ENCODE assay signal across 8 cellular contexts in genomic region chr6:43575772-43576551, GRCh38. TPM values are rescaled to one million over a fixed set of nuclear protein-coding genes. Genes with fewer than 3 reads are reported as not detected.
A peak's percentile ranks its signal among the peaks of the same experiment; 100 is the strongest.
DNase-seq lines count a peak whose midpoint lies in the region; ATAC-seq and TF ChIP-seq lines count a peak whose summit lies in the region.

Gene POLH (plus strand): TSS chr6:43576185. CDS start chr6:43582320, 6,135 bp downstream.
Gene XPO5 (minus strand): TSS chr6:43576038. CDS start chr6:43575864, 174 bp downstream.

- TF ChIP-seq EP300 in gastroesophageal sphincter (IDR thresholded peaks at IDR 0.05) = no peak

- H3K36me3 Mint-ChIP-seq in HFFc6 (ENCODE audit: low read depth) = peaks cover 40% of the 10 kb centered on the region
- peaks cover 41% of the 10 kb centered on the region for H3K36me3 Mint-ChIP-seq in activated naive CD4-positive, alpha-beta T cell treated with anti-CD3 and anti-CD28 coated beads for 36 hours (ENCODE audit: low read depth)

- peak within 1 kb of the TSS; percentile 100 for H3K4me3 ChIP-seq in GM06990 (replicated peaks; ENCODE audit: low read depth, low read length)
- H3K4me3 ChIP-seq in NB4 (ENCODE audit: low read depth, low read length) = peak within 1 kb of the TSS; percentile 98
- peak within 1 kb of the TSS; percentile 78 to 89 for H3K4me3 ChIP-seq in gastroesophageal sphincter
- peak within 1 kb of the TSS; percentile 72 to 96 for H3K4me3 ChIP-seq in neutrophil (ENCODE audit: low read depth in 1 of 2, low read length in 1 of 2)

- H3K9me3 Mint-ChIP-seq in HFFc6 = peaks cover 18% of the 10 kb centered on the region
- no peaks in the 10 kb centered on the region for H3K9me3 Mint-ChIP-seq in activated naive CD4-positive, alpha-beta T cell treated with anti-CD3 and anti-CD28 coated beads for 36 hours

- peak within 1 kb of the TSS; percentile 78 for H3K27ac Mint-ChIP-seq in HFFc6
- peak within 1 kb of the TSS; percentile 87 for H3K27ac Mint-ChIP-seq in activated naive CD4-positive, alpha-beta T cell treated with anti-CD3 and anti-CD28 coated beads for 36 hours

- H3K9me3 ChIP-seq in gastroesophageal sphincter (no peaks in the 10 kb centered on the region), neutrophil (no peaks in the 10 kb centered on the region)

- H3K27ac ChIP-seq in gastroesophageal sphincter = peak within 1 kb of the TSS; percentile 32 to 83 (median 80)
- H3K27ac ChIP-seq in neutrophil = peak within 1 kb of the TSS; percentile 76

- DNase-seq in GM06990 (ENCODE audit: extremely low read depth, insufficient read length) (peak; percentile 97), HFFc6 (peak; percentile 87), NB4 (ENCODE audit: low read depth) (peak; percentile 96), SK-N-DZ (ENCODE audit: low spot score) (peak; percentile 89)
- peak; percentile 92 for DNase-seq in activated naive CD4-positive, alpha-beta T cell treated with anti-CD3 and anti-CD28 coated beads for 36 hours

- H3K4me3 Mint-ChIP-seq in HFFc6 = peak within 1 kb of the TSS; percentile 99
- H3K4me3 Mint-ChIP-seq in activated naive CD4-positive, alpha-beta T cell treated with anti-CD3 and anti-CD28 coated beads for 36 hours = peak within 1 kb of the TSS; percentile 93

- TF ChIP-seq CTCF in GM06990 (IDR thresholded peaks at IDR 0.05; ENCODE audit: insufficient read depth, low read length, poor library complexity, severe bottlenecking) = peak; percentile 4
- TF ChIP-seq CTCF in HFFc6 (IDR thresholded peaks at IDR 0.05) = 0 out of 2 replicates have a peak, but pooled peaks have one; percentile 13
- peak; percentile 10 for TF ChIP-seq CTCF in NB4 (IDR thresholded peaks at IDR 0.05; ENCODE audit: low read depth, low read length)
- peak in 2 of 4 experiments; percentile 3 to 25 for TF ChIP-seq CTCF in gastroesophageal sphincter (IDR thresholded peaks at IDR 0.05)
- TF ChIP-seq CTCF in neutrophil (IDR thresholded peaks at IDR 0.05) = peak; percentile 61
- no peak for TF ChIP-seq CTCF in subcutaneous adipose tissue (IDR thresholded peaks at IDR 0.05; ENCODE audit: low read depth)

- intact Hi-C loops in activated naive CD4-positive, alpha-beta T cell treated with anti-CD3 and anti-CD28 coated beads for 36 hours (cut with micrococcal nuclease) = loop anchor here (2.0 to 10.0 kb wide), 6 partner anchors 53 to 801 kb away; partner anchors contain the start of genes ABCC10, GTPBP2, POLR1C and SRF

- H3K27me3 Mint-ChIP-seq in HFFc6 (ENCODE audit: insufficient read depth) = no peaks in the 10 kb centered on the region
- no peaks in the 10 kb centered on the region for H3K27me3 Mint-ChIP-seq in activated naive CD4-positive, alpha-beta T cell treated with anti-CD3 and anti-CD28 coated beads for 36 hours (ENCODE audit: low read depth)

- CTCF ChIA-PET in activated naive CD4-positive, alpha-beta T cell treated with anti-CD3 and anti-CD28 coated beads for 36 hours (lab: Charles Lee) = interaction anchor here (0.6 to 1.3 kb wide), 3 partner anchors 33 to 680 kb away, joined by 3 to 6 read pairs (median 3); no protein-coding TSS in a partner anchor

- peak; percentile 88 for TF ChIP-seq POLR2A in NB4 (IDR thresholded peaks at IDR 0.05; ENCODE audit: extremely low read depth, insufficient read length)
- peak; percentile 75 to 78 for TF ChIP-seq POLR2A in gastroesophageal sphincter (IDR thresholded peaks at IDR 0.05)

- peak; percentile 99 for ATAC-seq in gastroesophageal sphincter

- H3K4me1 Mint-ChIP-seq in HFFc6 (ENCODE audit: low read depth) = peaks cover 29% of the 10 kb centered on the region
- H3K4me1 Mint-ChIP-seq in activated naive CD4-positive, alpha-beta T cell treated with anti-CD3 and anti-CD28 coated beads for 36 hours (ENCODE audit: low read depth) = peaks cover 48% of the 10 kb centered on the region

- H3K27me3 ChIP-seq in GM06990 (replicated peaks; ENCODE audit: control insufficient read depth, insufficient read depth, low read length) = no peaks in the 10 kb centered on the region
- H3K27me3 ChIP-seq in gastroesophageal sphincter = no peaks in the 10 kb centered on the region
- no peaks in the 10 kb centered on the region for H3K27me3 ChIP-seq in neutrophil

- H3K36me3 ChIP-seq in GM06990 (ENCODE audit: control insufficient read depth, insufficient read depth, low read length) = peaks cover 4% of the 10 kb centered on the region
- H3K36me3 ChIP-seq in gastroesophageal sphincter = peaks cover 0 to 25% of the 10 kb centered on the region in 2 donors
- no peaks in the 10 kb centered on the region for H3K36me3 ChIP-seq in neutrophil

- H3K4me1 ChIP-seq in gastroesophageal sphincter (peaks cover 0 to 37% (median 7%) of the 10 kb centered on the region in 3 donors), neutrophil (ENCODE audit: control insufficient read depth in 1 of 2, insufficient read depth in 1 of 2, low read depth in 1 of 2, low read length in 1 of 2) (peaks cover 23 to 28% of the 10 kb centered on the region in 2 experiments)

- 0 to 2% methylated on average over 9 to 11 of the region's 76 CpGs for WGBS in gastroesophageal sphincter (ENCODE audit: low coverage in 1 of 2), 2 donors

RNA-seq across cellular contexts. Expression of gene POLH, which starts in this region (rescaled TPM):
- 10 to 100 TPM; 31.4 to 39.8 (median 37.3) TPM for total RNA-seq in HFFc6 (2021; fragmentation: NEBNext Ultra II Directional; extraction: Animal tissue kit (Norgen Biotek cat#: 25700))
- 12.5 and 12.8 TPM in 2 replicates for polyA plus RNA-seq in SK-N-DZ (2014; cell fraction: cytosol; rRNA removed)
- polyA plus RNA-seq in SK-N-DZ (2014; cell fraction: nucleus; rRNA removed) = 7.6 and 10.2 TPM in 2 replicates
- total RNA-seq in activated naive CD4-positive, alpha-beta T cell treated with anti-CD3 and anti-CD28 coated beads for 36 hours = 10 to 100 TPM; 63.3 to 68.6 TPM
- total RNA-seq in gastroesophageal sphincter (10 to 100 TPM in 1 of 4 donors, 1 to 10 TPM in 3; 4.8 to 10.6 (median 7.9) TPM), subcutaneous adipose tissue (10 to 100 TPM in 1 of 4 donors, 1 to 10 TPM in 3; 4.6 to 16.3 (median 7.4) TPM)

RNA-seq across cellular contexts. Expression of gene XPO5, which starts in this region (rescaled TPM):
- 10 to 100 TPM; 30.5 to 41.1 (median 35.6) TPM for total RNA-seq in HFFc6 (2021; fragmentation: NEBNext Ultra II Directional; extraction: Animal tissue kit (Norgen Biotek cat#: 25700))
- 74.1 and 84.4 TPM in 2 replicates for polyA plus RNA-seq in SK-N-DZ (2014; cell fraction: cytosol; rRNA removed)
- polyA plus RNA-seq in SK-N-DZ (2014; cell fraction: nucleus; rRNA removed) = 70.5 and 103 TPM in 2 replicates
- 10 to 100 TPM; 74.9 to 93.2 TPM for total RNA-seq in activated naive CD4-positive, alpha-beta T cell treated with anti-CD3 and anti-CD28 coated beads for 36 hours
- total RNA-seq in gastroesophageal sphincter (100 to 1,000 TPM in 1 of 4 donors, 10 to 100 TPM in 3; 12.9 to 123 (median 29.8) TPM), subcutaneous adipose tissue (10 to 100 TPM; 14.5 to 36.5 (median 16.0) TPM)

Comparison
In these comparisons a context has a peak if more than half of its experiments do, and no peak if none do; other contexts are left out.
1. Peak in every context shown above with its lines: DNase-seq, ATAC-seq, H3K4me3 ChIP-seq and H3K27ac ChIP-seq.